ENCODE assay signal across 18 cellular contexts in the genomic region with DNA sequence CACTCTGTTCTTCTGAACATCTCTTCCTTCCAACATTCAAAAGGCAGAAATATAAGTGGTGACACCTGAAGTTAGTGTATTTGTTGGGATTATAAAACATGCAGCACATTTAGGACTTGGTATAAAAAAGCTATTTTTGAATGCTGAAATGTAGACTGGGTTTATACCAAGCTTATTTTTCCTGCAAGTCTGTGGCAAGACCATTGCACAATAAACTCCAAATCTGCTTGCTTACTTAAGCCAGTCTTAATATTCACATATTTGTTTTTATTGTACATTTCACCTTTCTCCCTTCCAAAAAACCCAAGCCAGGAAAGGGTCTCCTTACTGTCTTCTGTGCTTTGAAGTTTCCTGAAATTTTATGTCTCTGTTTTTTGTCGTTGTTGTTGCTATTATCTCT.
DNase-seq lines count a peak whose midpoint lies in the region; ATAC-seq and TF ChIP-seq lines count a peak whose summit lies in the region.
"Had no signal": no experiment of that assay in that cellular context is flagged by ENCODE, and none has a peak within 500 bp of the region (broad histone marks: within the 10 kb centered on the region; RNA-seq: fewer than 3 reads in every experiment).

No MANE protein-coding gene starts in this region.

- H4K91ac ChIP-seq in IMR-90 (ENCODE audit: insufficient read depth, low read depth, low read length): no peak overlapping the region

- CTCF ChIA-PET in IMR-90 (lab: Yijun Ruan, JAX): interaction anchor here (0.7 to 1.5 kb wide), 3 partner anchors 18 to 374 kb away, joined by 3 to 5 read pairs (median 3); no protein-coding TSS in a partner anchor

- dilution Hi-C loops in IMR-90 (cut with HindIII; ENCODE audit: low sequenced_read_pairs, unreplicated experiment): no loop called here

- no peak for TF ChIP-seq RAD21 in IMR-90 (IDR thresholded peaks at IDR 0.05; ENCODE audit: low read length)

- H3K27me3 ChIP-seq in ACC112 (ENCODE audit: insufficient read depth, low read length) (no peaks in the 10 kb centered on the region), IMR-90 (ENCODE audit: control insufficient read depth, insufficient read depth, low read length) (peaks cover 7% of the 10 kb centered on the region; the same call in 1 of the 2 replicates), body of pancreas (no peaks in the 10 kb centered on the region), hepatocyte (no peaks in the 10 kb centered on the region)

- no peak overlapping the region for H2BK5ac ChIP-seq in IMR-90 (ENCODE audit: low read depth, low read length, poor library complexity, severe bottlenecking)

- 0 out of 2 replicates have a peak, but pooled peaks cover 2% of the 10 kb centered on the region for H3K9me1 ChIP-seq in IMR-90 (ENCODE audit: insufficient read depth, low read length)

- H3K14ac ChIP-seq in IMR-90 (replicated peaks; ENCODE audit: low read depth, low read length): no peak overlapping the region

- H2AK5ac ChIP-seq in IMR-90 (ENCODE audit: low read depth, low read length): no peak overlapping the region

- no peak overlapping the region for H3K23ac ChIP-seq in IMR-90 (ENCODE audit: low read depth, low read length)

- H3K9me3 ChIP-seq in IMR-90 (ENCODE audit: control insufficient read depth, insufficient read depth, low read length): no peaks in the 10 kb centered on the region
- H3K9me3 ChIP-seq in body of pancreas: no peaks in the 10 kb centered on the region
- H3K9me3 ChIP-seq in hepatocyte (ENCODE audit: low read depth): no peaks in the 10 kb centered on the region
- H3K9me3 ChIP-seq: Caco-2 had no signal

- H2AFZ ChIP-seq in ACC112 (ENCODE audit: low read length, unreplicated experiment) (peak overlapping the region; percentile 12), IMR-90 (replicated peaks; ENCODE audit: low read length, poor library complexity) (no peak overlapping the region), hepatocyte (no peak overlapping the region)

- H4K20me1 ChIP-seq in IMR-90 (ENCODE audit: insufficient read depth, low read length) (no peaks in the 10 kb centered on the region), hepatocyte (ENCODE audit: insufficient read depth, poor library complexity, severe bottlenecking) (no peaks in the 10 kb centered on the region)

- no peak overlapping the region for H3K27ac ChIP-seq in ACC112 (ENCODE audit: low read depth, low read length)
- H3K27ac ChIP-seq in IMR-90 (ENCODE audit: insufficient read depth, low read length): no peak overlapping the region
- no peak overlapping the region for H3K27ac ChIP-seq in body of pancreas
- no peak overlapping the region for H3K27ac ChIP-seq in hepatocyte

- no peaks in the 10 kb centered on the region for H3K36me3 ChIP-seq in ACC112 (ENCODE audit: insufficient read depth, low read length)
- H3K36me3 ChIP-seq in IMR-90 (ENCODE audit: control insufficient read depth, insufficient read depth, low read length): no peaks in the 10 kb centered on the region
- no peaks in the 10 kb centered on the region for H3K36me3 ChIP-seq in body of pancreas (replicated peaks in 1 of 2; ENCODE audit: insufficient read depth in 1 of 2, low read depth in 2 of 2)
- H3K36me3 ChIP-seq in hepatocyte (replicated peaks; ENCODE audit: insufficient read depth, low read depth): no peaks in the 10 kb centered on the region

- ATAC-seq in IMR-90 (ENCODE audit: low read depth): no peak
- no peak for ATAC-seq in HG03571 (IDR thresholded peaks at IDR 0.05; ENCODE audit: unreplicated experiment)
- no peak for ATAC-seq in body of pancreas

- H3K4me3 ChIP-seq in ACC112 (ENCODE audit: low read depth, low read length) (no peak overlapping the region), IMR-90 (ENCODE audit: insufficient read depth, low read depth, low read length) (no peak overlapping the region), body of pancreas (no peak overlapping the region), hepatocyte (no peak overlapping the region)

- no TSS peak for BruUV-seq in IMR-90 (replicated peaks; lab: Mats Ljungman, UMichigan)

- in situ Hi-C loops in IMR-90 (cut with MboI; ENCODE audit: low sequenced_read_pairs): no loop called here

- H2BK20ac ChIP-seq in IMR-90 (ENCODE audit: low read depth, low read length): no peak overlapping the region

- no peak overlapping the region for H3K4me2 ChIP-seq in IMR-90 (ENCODE audit: low read depth, low read length)
- H3K4me2 ChIP-seq in hepatocyte: no peak overlapping the region

- TF ChIP-seq CTCF in IMR-90 (conservative IDR thresholded peaks at IDR 0.05; ENCODE audit: low read depth, low read length) (no peak), body of pancreas (IDR thresholded peaks at IDR 0.05) (no peak), hepatocyte (IDR thresholded peaks at IDR 0.05; ENCODE audit: poor library complexity) (no peak)

- no peak overlapping the region for H3K4ac ChIP-seq in IMR-90 (ENCODE audit: low read depth, low read length)

- H3K18ac ChIP-seq in IMR-90 (ENCODE audit: low read depth, low read length): no peak overlapping the region

- H3K79me2 ChIP-seq in ACC112 (ENCODE audit: control insufficient read depth, insufficient read depth, low read length, unreplicated experiment) (no peaks in the 10 kb centered on the region), hepatocyte (no peaks in the 10 kb centered on the region)

- DNase-seq in IMR-90 (peak; percentile 1), dedifferentiated amniotic fluid mesenchymal stem cell (ENCODE audit: extremely low spot score) (peak; percentile 23), iris pigment epithelial cell (ENCODE audit: low read depth) (peak; percentile 49), NCI-H748 treated with DMSO at 0.1 percent for 48 hours (lab: John Stamatoyannopoulos, UW) (no peak), body of pancreas (no peak), hepatocyte (ENCODE audit: low spot score) (no peak)
- DNase-seq: 8988T; Caco-2; CD4-positive, alpha-beta T cell; GDM1; KG1; MV-4-11; NCI-H1417; NCI-H187; NCI-H2227 treated with DMSO at 0.1 percent for 48 hours; NCI-H524 had no signal

- intact Hi-C loops in IMR-90 (cut with micrococcal nuclease) (no loop called here), body of pancreas (cut with DNase I) (no loop called here)

- no peak overlapping the region for H2AK9ac ChIP-seq in IMR-90 (replicated peaks; ENCODE audit: low read depth, low read length, poor library complexity)

- no CpG with 5 or more reads among the region's 1 CpG for WGBS in IMR-90 (ENCODE audit: extremely low coverage in 2 of 2, insufficient read length in 1 of 2), 2 experiments
- 5 to 12% methylated on average over 1 of the region's 1 CpG for WGBS in body of pancreas, 2 donors
- WGBS in hepatocyte (ENCODE audit: low lambda C conversion rate, missing lambda C conversion rate): 38% methylated on average over 1 of the region's 1 CpG

- TF ChIP-seq POLR2A in IMR-90 (IDR thresholded peaks at IDR 0.05; ENCODE audit: low read depth, low read length): no peak
- TF ChIP-seq POLR2A in body of pancreas (IDR thresholded peaks at IDR 0.05): no peak

- no peaks in the 10 kb centered on the region for H3K79me1 ChIP-seq in IMR-90 (ENCODE audit: low read depth in 1 of 2, low read length in 2 of 2)

- H3K4me1 ChIP-seq in ACC112 (ENCODE audit: control insufficient read depth, insufficient read depth, low read length, unreplicated experiment) (no peaks in the 10 kb centered on the region), IMR-90 (ENCODE audit: control insufficient read depth, insufficient read depth, low read length) (no peaks in the 10 kb centered on the region), body of pancreas (peaks cover 14% of the 10 kb centered on the region), hepatocyte (ENCODE audit: insufficient read depth) (peaks cover 8% of the 10 kb centered on the region)

- no peak overlapping the region for H2BK15ac ChIP-seq in IMR-90 (ENCODE audit: low read depth, low read length)

- H3K9ac ChIP-seq in IMR-90 (ENCODE audit: low read depth, low read length): no peak overlapping the region

- H3K56ac ChIP-seq in IMR-90 (ENCODE audit: extremely low read depth, insufficient read depth, low read length): no peak overlapping the region

- H2BK120ac ChIP-seq in IMR-90 (ENCODE audit: low read depth, low read length): no peak overlapping the region

- POLR2A ChIA-PET in IMR-90 (lab: Charles Lee; ENCODE audit: unreplicated experiment): no interaction called here

- no peak overlapping the region for H4K8ac ChIP-seq in IMR-90 (ENCODE audit: low read depth in 2 of 2, low read length in 2 of 2)

- no peaks in the 10 kb centered on the region for H3K9me2 ChIP-seq in hepatocyte (replicated peaks; ENCODE audit: insufficient read depth)

- no peak overlapping the region for H4K5ac ChIP-seq in IMR-90 (ENCODE audit: low read depth, low read length)

TF ChIP-seq in IMR-90, 13 proteins besides CTCF, POLR2A, EP300 and RAD21:
- TF ChIP-seq CEBPB (IDR thresholded peaks at IDR 0.05; ENCODE audit: low read depth, low read length) (peak; percentile 61), MXI1 (IDR thresholded peaks at IDR 0.05; ENCODE audit: borderline replicate concordance, low read depth, low read length) (no peak), FOS (IDR thresholded peaks at IDR 0.05; ENCODE audit: low read depth, low read length) (no peak)

Comparison
In these comparisons a context has a peak if more than half of its experiments do, and no peak if none do; other contexts are left out.
1. DNase-seq: peak in IMR-90 (single experiment), dedifferentiated amniotic fluid mesenchymal stem cell (single experiment) and iris pigment epithelial cell (single experiment); none in NCI-H748 treated with DMSO at 0.1 percent for 48 hours (single experiment), body of pancreas (0 of 4) and hepatocyte (single experiment).